In genomic region chr3:2535206-2535605, GRCh38 we compare ENCODE assay signal across 36 cellular contexts.
A peak's percentile ranks its signal among the peaks of the same experiment; 100 is the strongest.
DNase-seq lines count a peak whose midpoint lies in the region; ATAC-seq and TF ChIP-seq lines count a peak whose summit lies in the region.
"Had no signal": no experiment of that assay in that cellular context is flagged by ENCODE, and none has a peak within 500 bp of the region (broad histone marks: within the 10 kb centered on the region; RNA-seq: fewer than 3 reads in every experiment).

No MANE protein-coding gene starts in this region.

- no peak overlapping the region for H3K4me3 Mint-ChIP-seq in activated CD8-positive, alpha-beta T cell treated with anti-CD3 and anti-CD28 coated beads, Interleukin-2, amount 10 ng/mL, durations not matched to agents 7 days and 5 days
- H3K4me3 Mint-ChIP-seq: activated naive CD4-positive, alpha-beta T cell treated with anti-CD3 and anti-CD28 coated beads, Interleukin-2, amount 10 ng/mL, durations not matched to agents 7 days and 5 days; activated T-helper 1 cell treated with anti-CD3 and anti-CD28 coated beads, Interleukin-12 subunit alpha, Interleukin-12 subunit beta, Interleukin-2, Interleukin-4 antibody, amounts not matched to agents 30 ng/mL and 10 ng/mL and 1 ng/mL, durations not matched to agents 14 hours and 24 hours and 36 hours; CD8-positive, alpha-beta memory T cell; central memory CD8-positive, alpha-beta T cell; immature natural killer cell; natural killer cell treated with Interleukin-12 subunit alpha and Interleukin-12 subunit beta and Interleukin-15 and Interleukin-18, amount 100 ng/mL, for 72 hours; stimulated activated effector memory CD8-positive, alpha-beta T cell treated with anti-CD3 and anti-CD28 coated beads, Interleukin-12 subunit alpha, Interleukin-12 subunit beta, amount 100 ng/mL, for 72 hours; T-helper 17 cell had no signal

- no peaks in the 10 kb centered on the region for H3K4me1 Mint-ChIP-seq in activated CD8-positive, alpha-beta T cell treated with anti-CD3 and anti-CD28 coated beads, Interleukin-2, amount 10 ng/mL, durations not matched to agents 7 days and 5 days (ENCODE audit: low read depth)
- H3K4me1 Mint-ChIP-seq: activated naive CD4-positive, alpha-beta T cell treated with anti-CD3 and anti-CD28 coated beads, Interleukin-2, amount 10 ng/mL, durations not matched to agents 7 days and 5 days; CD8-positive, alpha-beta memory T cell; central memory CD8-positive, alpha-beta T cell; immature natural killer cell; stimulated activated effector memory CD8-positive, alpha-beta T cell treated with anti-CD3 and anti-CD28 coated beads, Interleukin-12 subunit alpha, Interleukin-12 subunit beta, amount 100 ng/mL, for 72 hours; T-helper 17 cell had no signal

- no peaks in the 10 kb centered on the region for H3K9me3 Mint-ChIP-seq in activated CD8-positive, alpha-beta T cell treated with anti-CD3 and anti-CD28 coated beads, Interleukin-2, amount 10 ng/mL, durations not matched to agents 7 days and 5 days (ENCODE audit: insufficient read depth)
- H3K9me3 Mint-ChIP-seq: activated naive CD4-positive, alpha-beta T cell treated with anti-CD3 and anti-CD28 coated beads, Interleukin-2, amount 10 ng/mL, durations not matched to agents 7 days and 5 days; activated T-helper 1 cell treated with anti-CD3 and anti-CD28 coated beads, Interleukin-12 subunit alpha, Interleukin-12 subunit beta, Interleukin-2, Interleukin-4 antibody, amounts not matched to agents 30 ng/mL and 10 ng/mL and 1 ng/mL, durations not matched to agents 14 hours and 24 hours and 36 hours; central memory CD8-positive, alpha-beta T cell had no signal

- peak overlapping the region; percentile 48; the same call in 1 of the 2 replicates for H3K4me3 ChIP-seq in OCI-LY3 (ENCODE audit: low read length)
- H3K4me3 ChIP-seq: body of pancreas, K562, transverse colon had no signal

- TF ChIP-seq POLR2A in GM18505 (IDR thresholded peaks at IDR 0.05; ENCODE audit: borderline replicate concordance, extremely low read depth, insufficient read depth, insufficient read length): no peak

- no peak for TF ChIP-seq CTCF in OCI-LY3 (IDR thresholded peaks at IDR 0.05; ENCODE audit: low read depth, low read length)

- no peaks in the 10 kb centered on the region for H4K20me1 ChIP-seq in OCI-LY3 (ENCODE audit: insufficient read depth, low read length)

- peak overlapping the region; percentile 62 for H3K4me2 ChIP-seq in OCI-LY3 (ENCODE audit: low read length)

- no peak overlapping the region for H3K27ac Mint-ChIP-seq in activated CD8-positive, alpha-beta T cell treated with anti-CD3 and anti-CD28 coated beads, Interleukin-2, amount 10 ng/mL, durations not matched to agents 7 days and 5 days
- H3K27ac Mint-ChIP-seq: activated naive CD4-positive, alpha-beta T cell treated with anti-CD3 and anti-CD28 coated beads, Interleukin-2, amount 10 ng/mL, durations not matched to agents 7 days and 5 days; activated T-helper 1 cell treated with anti-CD3 and anti-CD28 coated beads, Interleukin-12 subunit alpha, Interleukin-12 subunit beta, Interleukin-2, Interleukin-4 antibody, amounts not matched to agents 30 ng/mL and 10 ng/mL and 1 ng/mL, durations not matched to agents 14 hours and 24 hours and 36 hours; CD8-positive, alpha-beta memory T cell; immature natural killer cell; natural killer cell treated with Interleukin-12 subunit alpha and Interleukin-12 subunit beta and Interleukin-15 and Interleukin-18, amount 100 ng/mL, for 72 hours; stimulated activated effector memory CD8-positive, alpha-beta T cell treated with anti-CD3 and anti-CD28 coated beads, Interleukin-12 subunit alpha, Interleukin-12 subunit beta, amount 100 ng/mL, for 72 hours; T-helper 17 cell had no signal

- no peaks in the 10 kb centered on the region for H3K27me3 ChIP-seq in OCI-LY3 (ENCODE audit: low read depth, low read length)
- H3K27me3 ChIP-seq: BE2C, body of pancreas, transverse colon had no signal

- H2AFZ ChIP-seq in OCI-LY3 (ENCODE audit: low read depth, low read length): peak overlapping the region; percentile 10; the same call in 1 of the 2 replicates

- H3K4me1 ChIP-seq in OCI-LY3 (ENCODE audit: low read length): peaks cover 18% of the 10 kb centered on the region
- H3K4me1 ChIP-seq: BE2C, body of pancreas, transverse colon had no signal

- POLR2A ChIA-PET in activated CD8-positive, alpha-beta T cell treated with anti-CD3 and anti-CD28 coated beads, Interleukin-2, amount 10 ng/mL, durations not matched to agents 7 days and 5 days (lab: Charles Lee): no interaction called here

- H3K9me3 ChIP-seq in OCI-LY3 (ENCODE audit: insufficient read depth, low read length): no peaks in the 10 kb centered on the region
- H3K9me3 ChIP-seq: BE2C, body of pancreas, transverse colon had no signal

- no peaks in the 10 kb centered on the region for H3K79me2 ChIP-seq in OCI-LY3 (ENCODE audit: low read length)

- DNase-seq in NCI-H82 (lab: John Stamatoyannopoulos, UW): no peak
- no peak for DNase-seq in activated CD8-positive, alpha-beta T cell treated with anti-CD3 and anti-CD28 coated beads, Interleukin-2, amount 10 ng/mL, durations not matched to agents 7 days and 5 days
- DNase-seq: activated CD4-positive, alpha-beta T cell treated with anti-CD3 and anti-CD28 coated beads, Interleukin-2, amount 50 U/mL, for 48 hours; activated CD8-positive, alpha-beta memory T cell treated with anti-CD3 and anti-CD28 coated beads, Interleukin-2, amount 50 U/mL, for 4 hours; activated naive CD4-positive, alpha-beta T cell treated with anti-CD3 and anti-CD28 coated beads, Interleukin-2, amount 10 ng/mL, durations not matched to agents 7 days and 5 days; BE2C; body of pancreas; CD8-positive, alpha-beta memory T cell; DMS 273 treated with DMSO at 0.1 percent for 48 hours; EL; erythroblast; GOT3; immature natural killer cell; MM.1S; NCI-H1436; NCI-H2081 treated with DMSO at 0.1 percent for 48 hours; NCI-H2227 treated with DMSO at 0.1 percent for 48 hours; NCI-H526 treated with DMSO at 0.1 percent for 48 hours; Right ventricle myocardium superior; stimulated activated CD4-positive, alpha-beta T cell treated with anti-CD3 and anti-CD28 coated beads, Interleukin-4, amount 100 ng/mL, for 24 hours; T-helper 17 cell; transverse colon had no signal

- no peaks in the 10 kb centered on the region for H3K27me3 Mint-ChIP-seq in activated CD8-positive, alpha-beta T cell treated with anti-CD3 and anti-CD28 coated beads, Interleukin-2, amount 10 ng/mL, durations not matched to agents 7 days and 5 days (ENCODE audit: low read depth)
- H3K27me3 Mint-ChIP-seq: activated naive CD4-positive, alpha-beta T cell treated with anti-CD3 and anti-CD28 coated beads, Interleukin-2, amount 10 ng/mL, durations not matched to agents 7 days and 5 days; CD8-positive, alpha-beta memory T cell; central memory CD8-positive, alpha-beta T cell; natural killer cell treated with Interleukin-12 subunit alpha and Interleukin-12 subunit beta and Interleukin-15 and Interleukin-18, amount 100 ng/mL, for 72 hours had no signal

- H3K9ac ChIP-seq in OCI-LY3 (ENCODE audit: low read length): no peak overlapping the region

- H3K27ac ChIP-seq in OCI-LY3 (ENCODE audit: low read length): peak overlapping the region; percentile 44
- H3K27ac ChIP-seq: body of pancreas, transverse colon had no signal

- CTCF ChIA-PET in activated CD8-positive, alpha-beta T cell treated with anti-CD3 and anti-CD28 coated beads, Interleukin-2, amount 10 ng/mL, durations not matched to agents 7 days and 5 days (lab: Charles Lee): no interaction called here

- ATAC-seq in GM18511 (IDR thresholded peaks at IDR 0.05; ENCODE audit: unreplicated experiment): peak; percentile 55
- peak; percentile 69 for ATAC-seq in GM21717 (IDR thresholded peaks at IDR 0.05; ENCODE audit: unreplicated experiment)
- ATAC-seq in HG03432 (IDR thresholded peaks at IDR 0.05; ENCODE audit: unreplicated experiment): peak; percentile 75
- no peak for ATAC-seq in activated CD8-positive, alpha-beta T cell treated with anti-CD3 and anti-CD28 coated beads, Interleukin-2, amount 10 ng/mL, durations not matched to agents 7 days and 5 days
- ATAC-seq in GM18505 (IDR thresholded peaks at IDR 0.05; ENCODE audit: unreplicated experiment): no peak
- no peak for ATAC-seq in GM19023 (IDR thresholded peaks at IDR 0.05; ENCODE audit: unreplicated experiment)
- ATAC-seq: activated CD4-positive, CD25-positive, alpha-beta regulatory T cell treated with anti-CD3 and anti-CD28 coated beads, Interleukin-2, amount 50 U/mL, for 24 hours; body of pancreas; K562; left lobe of liver; natural killer cell treated with Interleukin-12 subunit alpha and Interleukin-12 subunit beta and Interleukin-15 and Interleukin-18, amount 100 ng/mL, for 72 hours; Panc1; stimulated activated effector memory CD8-positive, alpha-beta T cell treated with anti-CD3 and anti-CD28 coated beads, Interleukin-12 subunit alpha, Interleukin-12 subunit beta, amount 100 ng/mL, for 72 hours; T-helper 17 cell had no signal

- H3K36me3 ChIP-seq in OCI-LY3 (replicated peaks; ENCODE audit: low read depth, low read length): no peaks in the 10 kb centered on the region
- H3K36me3 ChIP-seq: BE2C, transverse colon had no signal

- no peaks in the 10 kb centered on the region for H3K36me3 Mint-ChIP-seq in activated CD8-positive, alpha-beta T cell treated with anti-CD3 and anti-CD28 coated beads, Interleukin-2, amount 10 ng/mL, durations not matched to agents 7 days and 5 days (ENCODE audit: low read depth)
- H3K36me3 Mint-ChIP-seq: activated naive CD4-positive, alpha-beta T cell treated with anti-CD3 and anti-CD28 coated beads, Interleukin-2, amount 10 ng/mL, durations not matched to agents 7 days and 5 days; CD8-positive, alpha-beta memory T cell; immature natural killer cell; natural killer cell treated with Interleukin-12 subunit alpha and Interleukin-12 subunit beta and Interleukin-15 and Interleukin-18, amount 100 ng/mL, for 72 hours; stimulated activated effector memory CD8-positive, alpha-beta T cell treated with anti-CD3 and anti-CD28 coated beads, Interleukin-12 subunit alpha, Interleukin-12 subunit beta, amount 100 ng/mL, for 72 hours had no signal

Comparison
In these comparisons a context has a peak if more than half of its experiments do, and no peak if none do; other contexts are left out.
1. ATAC-seq: peak in GM18511 (single experiment), GM21717 (single experiment) and HG03432 (single experiment); none in activated CD8-positive, alpha-beta T cell treated with anti-CD3 and anti-CD28 coated beads, Interleukin-2, amount 10 ng/mL, durations not matched to agents 7 days and 5 days (single experiment), GM18505 (single experiment) and GM19023 (single experiment).